Comparison of ENCODE assay signal across 1 cellular context in the genomic region with DNA sequence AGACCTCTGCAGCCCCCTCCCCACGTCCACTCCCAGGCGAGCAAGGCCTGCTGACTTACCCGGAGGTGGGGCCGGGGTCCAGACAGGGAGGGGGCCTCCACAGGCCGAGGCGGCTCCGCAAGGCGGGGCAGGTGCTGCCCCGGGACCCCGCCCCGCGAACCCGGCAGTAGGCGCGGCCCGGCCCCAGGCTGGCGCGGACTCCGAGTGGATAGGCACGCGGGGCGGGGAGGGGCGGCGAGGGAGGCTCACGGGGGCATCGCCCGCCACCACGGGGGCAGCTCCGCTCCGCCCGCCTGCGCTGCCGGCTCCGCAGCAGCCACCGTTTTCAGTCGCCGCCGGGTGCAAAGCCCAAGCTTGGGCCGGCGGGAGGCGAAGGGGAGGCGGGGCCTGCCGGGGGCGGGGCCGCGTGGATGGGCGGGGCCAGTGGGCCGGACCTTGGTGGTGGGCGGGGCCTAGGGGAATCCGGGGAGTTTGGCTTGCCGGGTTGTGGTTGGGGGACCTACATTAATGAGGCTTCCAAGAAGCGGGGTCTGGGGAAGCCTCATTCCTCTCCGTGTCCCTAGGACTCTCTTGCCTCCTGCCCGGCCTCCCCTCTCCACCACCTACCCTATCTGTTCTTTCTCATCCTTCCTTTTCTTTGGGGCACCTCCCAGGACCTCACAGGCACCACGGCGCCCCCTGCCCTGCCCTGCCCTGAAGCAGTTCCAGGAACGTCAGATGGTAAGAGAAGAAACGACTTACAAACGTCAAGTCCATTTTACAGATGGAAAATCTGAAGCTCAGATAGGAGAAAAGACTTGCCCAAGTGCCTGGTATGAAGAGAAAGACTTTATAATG.
TF ChIP-seq lines count a peak whose summit lies in the region.

A gene (minus strand): TSS at position 348 of the 837 bp plus-strand sequence. CDS start 23,757 bp downstream, outside the sequence.

TF ChIP-seq in HEK293, 187 proteins besides CTCF, POLR2A, EP300 and RAD21 (continued from another document and continues in another):
- TF ChIP-seq, protein P1, sequence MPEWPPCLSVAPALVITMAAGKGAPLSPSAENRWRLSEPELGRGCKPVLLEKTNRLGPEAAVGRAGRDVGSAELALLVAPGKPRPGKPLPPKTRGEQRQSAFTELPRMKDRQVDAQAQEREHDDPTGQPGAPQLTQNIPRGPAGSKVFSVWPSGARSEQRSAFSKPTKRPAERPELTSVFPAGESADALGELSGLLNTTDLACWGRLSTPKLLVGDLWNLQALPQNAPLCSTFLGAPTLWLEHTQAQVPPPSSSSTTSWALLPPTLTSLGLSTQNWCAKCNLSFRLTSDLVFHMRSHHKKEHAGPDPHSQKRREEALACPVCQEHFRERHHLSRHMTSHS (tag by site-specific recombination; IDR thresholded peaks at IDR 0.05): no peak
- TF ChIP-seq ZNF146 (tag by site-specific recombination; IDR thresholded peaks at IDR 0.05) (no peak), ZNF658 (tag by site-specific recombination; IDR thresholded peaks at IDR 0.05) (no peak), ZFP41 (tag by site-specific recombination; IDR thresholded peaks at IDR 0.05; ENCODE audit: borderline replicate concordance) (no peak), ZNF670 (tag by site-specific recombination; IDR thresholded peaks at IDR 0.05; ENCODE audit: low read depth) (no peak), GLIS2 (tag by site-specific recombination; IDR thresholded peaks at IDR 0.05) (peak; percentile 81), ZNF830 (tag by site-specific recombination; IDR thresholded peaks at IDR 0.05; ENCODE audit: low read depth) (no peak), ZIC2 (tag by site-specific recombination; IDR thresholded peaks at IDR 0.05) (0 out of 2 replicates have a peak, but pooled peaks have one; percentile 28), ZSCAN30 (tag by site-specific recombination; IDR thresholded peaks at IDR 0.05) (peak; percentile 63; the same call in 1 of the 2 replicates), GLI2 (tag by site-specific recombination; IDR thresholded peaks at IDR 0.05; ENCODE audit: borderline replicate concordance, low read depth) (no peak), ZNF169 (tag by site-specific recombination; IDR thresholded peaks at IDR 0.05) (no peak), ZNF16 (tag by site-specific recombination; IDR thresholded peaks at IDR 0.05; ENCODE audit: low read depth) (no peak), ZNF202 (tag by site-specific recombination; IDR thresholded peaks at IDR 0.05; ENCODE audit: borderline replicate concordance) (no peak), KLF9 (tag by site-specific recombination; IDR thresholded peaks at IDR 0.05; ENCODE audit: low read depth) (peak; percentile 89), KLF10 (tag by site-specific recombination; IDR thresholded peaks at IDR 0.05) (peak; percentile 56)
- TF ChIP-seq, protein P2, sequence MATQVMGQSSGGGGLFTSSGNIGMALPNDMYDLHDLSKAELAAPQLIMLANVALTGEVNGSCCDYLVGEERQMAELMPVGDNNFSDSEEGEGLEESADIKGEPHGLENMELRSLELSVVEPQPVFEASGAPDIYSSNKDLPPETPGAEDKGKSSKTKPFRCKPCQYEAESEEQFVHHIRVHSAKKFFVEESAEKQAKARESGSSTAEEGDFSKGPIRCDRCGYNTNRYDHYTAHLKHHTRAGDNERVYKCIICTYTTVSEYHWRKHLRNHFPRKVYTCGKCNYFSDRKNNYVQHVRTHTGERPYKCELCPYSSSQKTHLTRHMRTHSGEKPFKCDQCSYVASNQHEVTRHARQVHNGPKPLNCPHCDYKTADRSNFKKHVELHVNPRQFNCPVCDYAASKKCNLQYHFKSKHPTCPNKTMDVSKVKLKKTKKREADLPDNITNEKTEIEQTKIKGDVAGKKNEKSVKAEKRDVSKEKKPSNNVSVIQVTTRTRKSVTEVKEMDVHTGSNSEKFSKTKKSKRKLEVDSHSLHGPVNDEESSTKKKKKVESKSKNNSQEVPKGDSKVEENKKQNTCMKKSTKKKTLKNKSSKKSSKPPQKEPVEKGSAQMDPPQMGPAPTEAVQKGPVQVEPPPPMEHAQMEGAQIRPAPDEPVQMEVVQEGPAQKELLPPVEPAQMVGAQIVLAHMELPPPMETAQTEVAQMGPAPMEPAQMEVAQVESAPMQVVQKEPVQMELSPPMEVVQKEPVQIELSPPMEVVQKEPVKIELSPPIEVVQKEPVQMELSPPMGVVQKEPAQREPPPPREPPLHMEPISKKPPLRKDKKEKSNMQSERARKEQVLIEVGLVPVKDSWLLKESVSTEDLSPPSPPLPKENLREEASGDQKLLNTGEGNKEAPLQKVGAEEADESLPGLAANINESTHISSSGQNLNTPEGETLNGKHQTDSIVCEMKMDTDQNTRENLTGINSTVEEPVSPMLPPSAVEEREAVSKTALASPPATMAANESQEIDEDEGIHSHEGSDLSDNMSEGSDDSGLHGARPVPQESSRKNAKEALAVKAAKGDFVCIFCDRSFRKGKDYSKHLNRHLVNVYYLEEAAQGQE (tag by site-specific recombination; IDR thresholded peaks at IDR 0.05): no peak
- TF ChIP-seq, protein P3, sequence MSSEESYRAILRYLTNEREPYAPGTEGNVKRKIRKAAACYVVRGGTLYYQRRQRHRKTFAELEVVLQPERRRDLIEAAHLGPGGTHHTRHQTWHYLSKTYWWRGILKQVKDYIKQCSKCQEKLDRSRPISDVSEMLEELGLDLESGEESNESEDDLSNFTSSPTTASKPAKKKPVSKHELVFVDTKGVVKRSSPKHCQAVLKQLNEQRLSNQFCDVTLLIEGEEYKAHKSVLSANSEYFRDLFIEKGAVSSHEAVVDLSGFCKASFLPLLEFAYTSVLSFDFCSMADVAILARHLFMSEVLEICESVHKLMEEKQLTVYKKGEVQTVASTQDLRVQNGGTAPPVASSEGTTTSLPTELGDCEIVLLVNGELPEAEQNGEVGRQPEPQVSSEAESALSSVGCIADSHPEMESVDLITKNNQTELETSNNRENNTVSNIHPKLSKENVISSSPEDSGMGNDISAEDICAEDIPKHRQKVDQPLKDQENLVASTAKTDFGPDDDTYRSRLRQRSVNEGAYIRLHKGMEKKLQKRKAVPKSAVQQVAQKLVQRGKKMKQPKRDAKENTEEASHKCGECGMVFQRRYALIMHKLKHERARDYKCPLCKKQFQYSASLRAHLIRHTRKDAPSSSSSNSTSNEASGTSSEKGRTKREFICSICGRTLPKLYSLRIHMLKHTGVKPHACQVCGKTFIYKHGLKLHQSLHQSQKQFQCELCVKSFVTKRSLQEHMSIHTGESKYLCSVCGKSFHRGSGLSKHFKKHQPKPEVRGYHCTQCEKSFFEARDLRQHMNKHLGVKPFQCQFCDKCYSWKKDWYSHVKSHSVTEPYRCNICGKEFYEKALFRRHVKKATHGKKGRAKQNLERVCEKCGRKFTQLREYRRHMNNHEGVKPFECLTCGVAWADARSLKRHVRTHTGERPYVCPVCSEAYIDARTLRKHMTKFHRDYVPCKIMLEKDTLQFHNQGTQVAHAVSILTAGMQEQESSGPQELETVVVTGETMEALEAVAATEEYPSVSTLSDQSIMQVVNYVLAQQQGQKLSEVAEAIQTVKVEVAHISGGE (tag by site-specific recombination; conservative IDR thresholded peaks at IDR 0.05; ENCODE audit: low read depth): no peak
- TF ChIP-seq, protein P4, sequence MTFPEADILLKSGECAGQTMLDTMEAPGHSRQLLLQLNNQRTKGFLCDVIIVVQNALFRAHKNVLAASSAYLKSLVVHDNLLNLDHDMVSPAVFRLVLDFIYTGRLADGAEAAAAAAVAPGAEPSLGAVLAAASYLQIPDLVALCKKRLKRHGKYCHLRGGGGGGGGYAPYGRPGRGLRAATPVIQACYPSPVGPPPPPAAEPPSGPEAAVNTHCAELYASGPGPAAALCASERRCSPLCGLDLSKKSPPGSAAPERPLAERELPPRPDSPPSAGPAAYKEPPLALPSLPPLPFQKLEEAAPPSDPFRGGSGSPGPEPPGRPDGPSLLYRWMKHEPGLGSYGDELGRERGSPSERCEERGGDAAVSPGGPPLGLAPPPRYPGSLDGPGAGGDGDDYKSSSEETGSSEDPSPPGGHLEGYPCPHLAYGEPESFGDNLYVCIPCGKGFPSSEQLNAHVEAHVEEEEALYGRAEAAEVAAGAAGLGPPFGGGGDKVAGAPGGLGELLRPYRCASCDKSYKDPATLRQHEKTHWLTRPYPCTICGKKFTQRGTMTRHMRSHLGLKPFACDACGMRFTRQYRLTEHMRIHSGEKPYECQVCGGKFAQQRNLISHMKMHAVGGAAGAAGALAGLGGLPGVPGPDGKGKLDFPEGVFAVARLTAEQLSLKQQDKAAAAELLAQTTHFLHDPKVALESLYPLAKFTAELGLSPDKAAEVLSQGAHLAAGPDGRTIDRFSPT (tag by site-specific recombination; IDR thresholded peaks at IDR 0.05): peak; percentile 36; the same call in 1 of the 2 replicates
- TF ChIP-seq, protein P5, sequence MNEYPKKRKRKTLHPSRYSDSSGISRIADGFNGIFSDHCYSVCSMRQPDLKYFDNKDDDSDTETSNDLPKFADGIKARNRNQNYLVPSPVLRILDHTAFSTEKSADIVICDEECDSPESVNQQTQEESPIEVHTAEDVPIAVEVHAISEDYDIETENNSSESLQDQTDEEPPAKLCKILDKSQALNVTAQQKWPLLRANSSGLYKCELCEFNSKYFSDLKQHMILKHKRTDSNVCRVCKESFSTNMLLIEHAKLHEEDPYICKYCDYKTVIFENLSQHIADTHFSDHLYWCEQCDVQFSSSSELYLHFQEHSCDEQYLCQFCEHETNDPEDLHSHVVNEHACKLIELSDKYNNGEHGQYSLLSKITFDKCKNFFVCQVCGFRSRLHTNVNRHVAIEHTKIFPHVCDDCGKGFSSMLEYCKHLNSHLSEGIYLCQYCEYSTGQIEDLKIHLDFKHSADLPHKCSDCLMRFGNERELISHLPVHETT (tag by site-specific recombination; IDR thresholded peaks at IDR 0.05): no peak
- TF ChIP-seq, protein P6, sequence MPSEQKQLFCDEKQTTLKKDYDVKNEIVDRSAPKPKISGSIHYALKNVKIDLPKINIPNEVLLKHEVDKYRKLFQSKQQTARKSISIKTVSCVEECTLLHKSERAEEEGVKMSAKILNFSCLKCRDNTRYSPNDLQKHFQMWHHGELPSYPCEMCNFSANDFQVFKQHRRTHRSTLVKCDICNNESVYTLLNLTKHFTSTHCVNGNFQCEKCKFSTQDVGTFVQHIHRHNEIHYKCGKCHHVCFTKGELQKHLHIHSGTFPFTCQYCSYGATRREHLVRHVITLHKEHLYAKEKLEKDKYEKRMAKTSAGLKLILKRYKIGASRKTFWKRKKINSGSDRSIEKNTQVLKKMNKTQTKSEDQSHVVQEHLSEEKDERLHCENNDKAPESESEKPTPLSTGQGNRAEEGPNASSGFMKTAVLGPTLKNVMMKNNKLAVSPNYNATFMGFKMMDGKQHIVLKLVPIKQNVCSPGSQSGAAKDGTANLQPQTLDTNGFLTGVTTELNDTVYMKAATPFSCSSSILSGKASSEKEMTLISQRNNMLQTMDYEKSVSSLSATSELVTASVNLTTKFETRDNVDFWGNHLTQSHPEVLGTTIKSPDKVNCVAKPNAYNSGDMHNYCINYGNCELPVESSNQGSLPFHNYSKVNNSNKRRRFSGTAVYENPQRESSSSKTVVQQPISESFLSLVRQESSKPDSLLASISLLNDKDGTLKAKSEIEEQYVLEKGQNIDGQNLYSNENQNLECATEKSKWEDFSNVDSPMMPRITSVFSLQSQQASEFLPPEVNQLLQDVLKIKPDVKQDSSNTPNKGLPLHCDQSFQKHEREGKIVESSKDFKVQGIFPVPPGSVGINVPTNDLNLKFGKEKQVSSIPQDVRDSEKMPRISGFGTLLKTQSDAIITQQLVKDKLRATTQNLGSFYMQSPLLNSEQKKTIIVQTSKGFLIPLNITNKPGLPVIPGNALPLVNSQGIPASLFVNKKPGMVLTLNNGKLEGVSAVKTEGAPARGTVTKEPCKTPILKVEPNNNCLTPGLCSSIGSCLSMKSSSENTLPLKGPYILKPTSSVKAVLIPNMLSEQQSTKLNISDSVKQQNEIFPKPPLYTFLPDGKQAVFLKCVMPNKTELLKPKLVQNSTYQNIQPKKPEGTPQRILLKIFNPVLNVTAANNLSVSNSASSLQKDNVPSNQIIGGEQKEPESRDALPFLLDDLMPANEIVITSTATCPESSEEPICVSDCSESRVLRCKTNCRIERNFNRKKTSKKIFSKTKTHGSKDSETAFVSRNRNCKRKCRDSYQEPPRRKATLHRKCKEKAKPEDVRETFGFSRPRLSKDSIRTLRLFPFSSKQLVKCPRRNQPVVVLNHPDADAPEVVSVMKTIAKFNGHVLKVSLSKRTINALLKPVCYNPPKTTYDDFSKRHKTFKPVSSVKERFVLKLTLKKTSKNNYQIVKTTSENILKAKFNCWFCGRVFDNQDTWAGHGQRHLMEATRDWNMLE (tag by site-specific recombination; conservative IDR thresholded peaks at IDR 0.05; ENCODE audit: low read depth): no peak
- TF ChIP-seq, protein P7, sequence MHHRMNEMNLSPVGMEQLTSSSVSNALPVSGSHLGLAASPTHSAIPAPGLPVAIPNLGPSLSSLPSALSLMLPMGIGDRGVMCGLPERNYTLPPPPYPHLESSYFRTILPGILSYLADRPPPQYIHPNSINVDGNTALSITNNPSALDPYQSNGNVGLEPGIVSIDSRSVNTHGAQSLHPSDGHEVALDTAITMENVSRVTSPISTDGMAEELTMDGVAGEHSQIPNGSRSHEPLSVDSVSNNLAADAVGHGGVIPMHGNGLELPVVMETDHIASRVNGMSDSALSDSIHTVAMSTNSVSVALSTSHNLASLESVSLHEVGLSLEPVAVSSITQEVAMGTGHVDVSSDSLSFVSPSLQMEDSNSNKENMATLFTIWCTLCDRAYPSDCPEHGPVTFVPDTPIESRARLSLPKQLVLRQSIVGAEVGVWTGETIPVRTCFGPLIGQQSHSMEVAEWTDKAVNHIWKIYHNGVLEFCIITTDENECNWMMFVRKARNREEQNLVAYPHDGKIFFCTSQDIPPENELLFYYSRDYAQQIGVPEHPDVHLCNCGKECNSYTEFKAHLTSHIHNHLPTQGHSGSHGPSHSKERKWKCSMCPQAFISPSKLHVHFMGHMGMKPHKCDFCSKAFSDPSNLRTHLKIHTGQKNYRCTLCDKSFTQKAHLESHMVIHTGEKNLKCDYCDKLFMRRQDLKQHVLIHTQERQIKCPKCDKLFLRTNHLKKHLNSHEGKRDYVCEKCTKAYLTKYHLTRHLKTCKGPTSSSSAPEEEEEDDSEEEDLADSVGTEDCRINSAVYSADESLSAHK (tag by site-specific recombination; IDR thresholded peaks at IDR 0.05): peak; percentile 90
- TF ChIP-seq, protein P8, sequence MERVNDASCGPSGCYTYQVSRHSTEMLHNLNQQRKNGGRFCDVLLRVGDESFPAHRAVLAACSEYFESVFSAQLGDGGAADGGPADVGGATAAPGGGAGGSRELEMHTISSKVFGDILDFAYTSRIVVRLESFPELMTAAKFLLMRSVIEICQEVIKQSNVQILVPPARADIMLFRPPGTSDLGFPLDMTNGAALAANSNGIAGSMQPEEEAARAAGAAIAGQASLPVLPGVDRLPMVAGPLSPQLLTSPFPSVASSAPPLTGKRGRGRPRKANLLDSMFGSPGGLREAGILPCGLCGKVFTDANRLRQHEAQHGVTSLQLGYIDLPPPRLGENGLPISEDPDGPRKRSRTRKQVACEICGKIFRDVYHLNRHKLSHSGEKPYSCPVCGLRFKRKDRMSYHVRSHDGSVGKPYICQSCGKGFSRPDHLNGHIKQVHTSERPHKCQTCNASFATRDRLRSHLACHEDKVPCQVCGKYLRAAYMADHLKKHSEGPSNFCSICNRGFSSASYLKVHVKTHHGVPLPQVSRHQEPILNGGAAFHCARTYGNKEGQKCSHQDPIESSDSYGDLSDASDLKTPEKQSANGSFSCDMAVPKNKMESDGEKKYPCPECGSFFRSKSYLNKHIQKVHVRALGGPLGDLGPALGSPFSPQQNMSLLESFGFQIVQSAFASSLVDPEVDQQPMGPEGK (tag by site-specific recombination; IDR thresholded peaks at IDR 0.05): peak; percentile 60; the same call in 1 of the 2 replicates
